8 cellular contexts compared by ENCODE assay signal in genomic region chr5:124743534-124744169, GRCh38. TPM values are rescaled to one million over a fixed set of nuclear protein-coding genes. Genes with fewer than 3 reads are reported as not detected.
DNase-seq lines count a peak whose midpoint lies in the region; ATAC-seq, FAIRE-seq and TF ChIP-seq lines count a peak whose summit lies in the region.

No MANE protein-coding gene starts in this region.

- peaks cover 7 to 25% (median 16%) of the 10 kb centered on the region in 4 experiments for H3K4me1 ChIP-seq in H1 (replicated peaks in 1 of 4; ENCODE audit: control insufficient read depth in 3 of 4, insufficient read depth in 4 of 4, low read length in 3 of 4)

- H4K5ac ChIP-seq in H1 (ENCODE audit: insufficient read length, low read depth, low read length): no peak overlapping the region

- H3K18ac ChIP-seq in H1 (ENCODE audit: extremely low read depth, low read length): no peak overlapping the region

- no peak for ATAC-seq in GM19324 (IDR thresholded peaks at IDR 0.05; ENCODE audit: low FRiP score, unreplicated experiment)

- CTCF ChIA-PET in H1 (lab: Charles Lee; ENCODE audit: partially characterized antibody): no interaction called here

- H3K4me3 ChIP-seq in MG63 (peak overlapping the region; percentile 62), H1 (ENCODE audit: extremely low read depth in 1 of 4, insufficient read depth in 2 of 4, low read depth in 3 of 4, low read length in 4 of 4) (peak overlapping the region; percentile 50 to 94 (median 82))

- peaks cover 3 to 15% of the 10 kb centered on the region in 2 experiments for H4K20me1 ChIP-seq in H1 (replicated peaks in 1 of 2; ENCODE audit: control insufficient read depth in 1 of 2, insufficient read depth in 2 of 2, low read length in 2 of 2)

- POLR2A ChIA-PET in H1 (lab: Charles Lee; ENCODE audit: partially characterized antibody): interaction anchor here (0.6 kb wide), 1 partner anchor 253 kb away, joined by 4 read pairs; no protein-coding TSS in a partner anchor

- DNase-seq in DMS53 (lab: John Stamatoyannopoulos, UW) (peak; percentile 78), MG63 (no peak), H1 (ENCODE audit: low read depth in 1 of 2, low spot score in 2 of 2) (peak in 1 of 2 experiments; percentile 41), myocyte (ENCODE audit: low read depth) (peak; percentile 55), NCI-H774 (lab: John Stamatoyannopoulos, UW) (no peak), GM20000 (ENCODE audit: low spot score) (no peak), AG20443 (ENCODE audit: low spot score) (no peak)

- no peak overlapping the region for H3K56ac ChIP-seq in H1 (replicated peaks; ENCODE audit: insufficient read length, low read depth, low read length)

- H2BK15ac ChIP-seq in H1 (ENCODE audit: low read length): no peak overlapping the region

- H3K23ac ChIP-seq in H1 (ENCODE audit: insufficient read length): no peak overlapping the region

- FAIRE-seq in H1 (lab: Jason Lieb, UNC): no peak

- H3K9ac ChIP-seq in H1 (replicated peaks in 1 of 4; ENCODE audit: extremely low read depth in 1 of 4, low read depth in 3 of 4, low read length in 3 of 4): no peak overlapping the region; a peak in 1 of 7 replicates

- peak overlapping the region; percentile 77 to 87 for H3K4me2 ChIP-seq in H1 (ENCODE audit: insufficient read depth in 1 of 2, low read depth in 2 of 2, low read length in 2 of 2)

- H2BK12ac ChIP-seq in H1 (ENCODE audit: low read depth, low read length): no peak overlapping the region

- H3K23me2 ChIP-seq in H1 (ENCODE audit: low read depth, low read length): peaks cover 16% of the 10 kb centered on the region

- H3K9me3 ChIP-seq in MG63 (no peaks in the 10 kb centered on the region; the same call in 1 of the 2 replicates), H1 (ENCODE audit: insufficient read depth in 2 of 2, low read depth in 1 of 2, low read length in 1 of 2) (peaks cover 0 to 4% of the 10 kb centered on the region in 2 experiments; a peak in 1 of 4 replicates)

- no peak overlapping the region for H2BK20ac ChIP-seq in H1 (ENCODE audit: low read length)

- H3K27me3 ChIP-seq in MG63 (no peaks in the 10 kb centered on the region), H1 (replicated peaks in 1 of 4; ENCODE audit: control insufficient read depth in 3 of 4, extremely low read depth in 1 of 4, insufficient read depth in 3 of 4, low read length in 3 of 4) (no peaks in the 10 kb centered on the region)

- H2AK5ac ChIP-seq in H1 (ENCODE audit: low read depth, low read length): no peak overlapping the region

- TF ChIP-seq CTCF in H1 (IDR thresholded peaks at IDR 0.05; ENCODE audit: control extremely low read depth in 1 of 3, insufficient read depth in 1 of 3, low read depth in 1 of 3, low read length in 3 of 3) (no peak), GM20000 (IDR thresholded peaks at IDR 0.05; ENCODE audit: extremely low read depth, missing control alignments) (no peak)

- no peak overlapping the region for H3K4ac ChIP-seq in H1 (replicated peaks; ENCODE audit: insufficient read length, low read depth, low read length)

- no peak for TF ChIP-seq RAD21 in H1 (IDR thresholded peaks at IDR 0.05 in 1 of 2, conservative IDR thresholded peaks at IDR 0.05 in 1 of 2; ENCODE audit: low read depth in 2 of 2, low read length in 2 of 2)

- no peak overlapping the region for H3K14ac ChIP-seq in H1 (ENCODE audit: insufficient read length)

- no peak for TF ChIP-seq POLR2A in H1 (IDR thresholded peaks at IDR 0.05; ENCODE audit: control extremely low read depth in 1 of 2, low read depth in 2 of 2, low read length in 2 of 2)

- 48% methylated on average over 7 of the region's 7 CpGs; no CpG with 5 or more reads in 1 of the 2 experiments for WGBS in H1 (ENCODE audit: extremely low coverage in 1 of 2, insufficient coverage in 1 of 2, insufficient read length in 1 of 2, insufficient replicate concordance in 2 of 2, low coverage in 1 of 2, low lambda C conversion rate in 2 of 2, missing lambda C conversion rate in 1 of 2), 2 experiments

- H2AFZ ChIP-seq in H1 (ENCODE audit: low read length): no peak overlapping the region

- peak overlapping the region; percentile 14 for H4K91ac ChIP-seq in H1 (replicated peaks; ENCODE audit: insufficient read length, low read length)

- H3K36me3 ChIP-seq in MG63 (0 out of 2 replicates have a peak, but pooled peaks cover 3% of the 10 kb centered on the region), H1 (ENCODE audit: control insufficient read depth in 2 of 4, insufficient read depth in 4 of 4, low read length in 3 of 4) (peaks cover 0 to 11% (median 0%) of the 10 kb centered on the region in 4 experiments; a peak in 1 of 8 replicates)

- H2BK5ac ChIP-seq in H1 (ENCODE audit: low read depth, low read length): no peak overlapping the region

- H2BK120ac ChIP-seq in H1 (replicated peaks; ENCODE audit: low read depth, low read length): no peak overlapping the region

- peaks cover 26 to 92% of the 10 kb centered on the region in 2 experiments for H3K79me2 ChIP-seq in H1 (ENCODE audit: control insufficient read depth in 1 of 2, insufficient read depth in 2 of 2, low read length in 2 of 2)

- no peak overlapping the region for H4K8ac ChIP-seq in H1 (ENCODE audit: extremely low read depth, insufficient read depth, low read length)

- no peak for TF ChIP-seq EP300 in H1 (IDR thresholded peaks at IDR 0.05; ENCODE audit: borderline replicate concordance in 1 of 2, low read depth in 2 of 2, low read length in 2 of 2)

- H3K79me1 ChIP-seq in H1 (ENCODE audit: low read depth, low read length): peaks cover 3% of the 10 kb centered on the region

- no peak overlapping the region for H3K27ac ChIP-seq in H1 (ENCODE audit: low read depth, low read length)

TF ChIP-seq in H1, 55 proteins besides CTCF, POLR2A, EP300 and RAD21:
- TF ChIP-seq BCL11A (IDR thresholded peaks at IDR 0.05; ENCODE audit: low read depth in 2 of 2, low read length in 2 of 2): no peak
- no peak for TF ChIP-seq EGR1 (IDR thresholded peaks at IDR 0.05; ENCODE audit: borderline replicate concordance, low read depth, low read length)
- no peak for TF ChIP-seq GABPA (IDR thresholded peaks at IDR 0.05; ENCODE audit: borderline replicate concordance, insufficient read depth, low read length)
- no peak for TF ChIP-seq SRF (IDR thresholded peaks at IDR 0.05; ENCODE audit: low read depth, low read length)
- no peak for TF ChIP-seq HDAC2 (IDR thresholded peaks at IDR 0.05; ENCODE audit: borderline replicate concordance in 1 of 2, low read depth in 2 of 2, low read length in 2 of 2)
- no peak for TF ChIP-seq GTF2F1 (IDR thresholded peaks at IDR 0.05; ENCODE audit: borderline replicate concordance, low read depth, low read length)
- no peak for TF ChIP-seq CBX5 (IDR thresholded peaks at IDR 0.05; ENCODE audit: low read depth, low read length)

RNA-seq across cellular contexts. Expression of gene ZNF608, which starts 2.8 kb away (rescaled TPM):
- total RNA-seq in MG63 (2014; rRNA removed; shearing (Covaris generic); ENCODE audit: low replicate concordance): 4.7 and 7.5 TPM in 2 replicates
- total RNA-seq in H1 (2021; fragmentation: NEBNext Ultra II Directional; extraction: Animal tissue kit (Norgen Biotek cat#: 25700)): 40.4 and 40.8 TPM in 2 replicates
- 13.3 and 17.2 TPM in 2 replicates for polyA plus RNA-seq in H1 (2011; rRNA removed)
- polyA plus RNA-seq in H1 (2011; cell fraction: cytosol; rRNA removed): 21.6 TPM
- polyA plus RNA-seq in H1 (2011; cell fraction: nucleus; rRNA removed): 22.2 TPM
- polyA plus RNA-seq in H1 (2012, experiment 1 of 2): 26.7 to 29.8 TPM (median 28.7 TPM) in 4 replicates
- polyA plus RNA-seq in H1 (2012, experiment 2 of 2): 2.2 TPM
- 27.0 TPM for polyA plus RNA-seq in H1 (2013, experiment 1 of 2)
- polyA plus RNA-seq in H1 (2013, experiment 2 of 2): 23.0 TPM
- polyA minus RNA-seq in H1 (2011; rRNA and poly(A)+ RNA removed): 38.1 and 43.4 TPM in 2 replicates
- polyA minus RNA-seq in H1 (2011; cell fraction: cytosol; rRNA and poly(A)+ RNA removed): 17.6 TPM
- 69.6 TPM for polyA minus RNA-seq in H1 (2011; cell fraction: nucleus; rRNA and poly(A)+ RNA removed)
- 41.1 and 43.9 TPM in 2 replicates for total RNA-seq in myocyte
- 7.8 TPM for polyA plus RNA-seq in myocyte (2012)

Comparison
In these comparisons a context has a peak if more than half of its experiments do, and no peak if none do; other contexts are left out.
1. DNase-seq: peak in DMS53 (single experiment) and myocyte (single experiment); none in MG63 (single experiment), NCI-H774 (single experiment), GM20000 (single experiment) and AG20443 (single experiment).